In the genomic region with DNA sequence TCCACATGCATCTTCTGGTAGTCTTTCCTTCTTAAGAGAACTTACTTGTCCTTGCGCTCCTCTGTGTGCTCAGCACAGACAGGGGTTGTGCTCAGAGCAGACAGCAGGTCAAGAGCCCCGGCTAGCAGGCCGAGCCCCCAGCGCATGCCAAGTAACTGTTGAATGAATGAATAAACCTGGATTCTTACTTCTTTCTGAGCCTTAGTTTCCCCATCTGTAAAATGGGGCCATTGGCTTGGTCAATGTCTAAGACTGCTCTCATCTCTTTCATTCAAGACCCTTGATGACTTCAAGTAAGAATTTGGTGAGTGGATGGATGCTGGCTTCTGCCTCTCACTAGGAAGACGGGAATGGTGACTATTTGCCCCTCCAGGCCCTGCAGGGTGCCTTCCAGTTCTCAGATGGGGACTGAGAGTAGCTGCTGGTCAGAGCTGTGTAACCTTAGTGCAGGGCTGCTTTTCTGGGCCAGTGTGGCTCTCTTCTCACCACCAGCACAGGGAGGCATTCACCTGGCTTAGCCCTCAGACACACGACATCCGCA, we compare ENCODE assay signal across 14 cellular contexts.
DNase-seq lines count a peak whose midpoint lies in the region; ATAC-seq and TF ChIP-seq lines count a peak whose summit lies in the region.
"Had no signal": no experiment of that assay in that cellular context is flagged by ENCODE, and none has a peak within 500 bp of the region (broad histone marks: within the 10 kb centered on the region; RNA-seq: fewer than 3 reads in every experiment).

No MANE protein-coding gene starts in this region.

- peak overlapping the region; percentile 26 for H2AK5ac ChIP-seq in neuronal stem cell (ENCODE audit: low read depth, low read length)

- H2BK12ac ChIP-seq in neuronal stem cell (ENCODE audit: low read length), result no peak overlapping the region

- H3K9ac ChIP-seq in BLaER1, result peak overlapping the region; percentile 64
- no peak overlapping the region for H3K9ac ChIP-seq in neuronal stem cell (ENCODE audit: low read depth, low read length, poor library complexity)

- H3K79me1 ChIP-seq in neuronal stem cell (ENCODE audit: low read depth, low read length), result no peaks in the 10 kb centered on the region

- H2BK15ac ChIP-seq in neuronal stem cell (ENCODE audit: low read length), result no peak overlapping the region

- H3K27me3 Mint-ChIP-seq in dendritic cell treated with granulocyte-macrophage colony-stimulating factor and Interleukin-4, amounts not matched to agents 40 ng/mL and 50 ng/mL, for 4 days, result peaks cover 4% of the 10 kb centered on the region

- peak overlapping the region; percentile 58 for H3K18ac ChIP-seq in neuronal stem cell (ENCODE audit: low read length)

- no peak overlapping the region for H3K4ac ChIP-seq in neuronal stem cell (ENCODE audit: low read length)

- peak overlapping the region; percentile 81 for H3K27ac Mint-ChIP-seq in dendritic cell treated with granulocyte-macrophage colony-stimulating factor and Interleukin-4, amounts not matched to agents 40 ng/mL and 50 ng/mL, for 4 days

- intact Hi-C loops in dendritic cell treated with granulocyte-macrophage colony-stimulating factor and Interleukin-4, amounts not matched to agents 40 ng/mL and 50 ng/mL, for 4 days (cut with micrococcal nuclease), result loop anchor here (10.0 kb wide), 1 partner anchor 90 kb away; no protein-coding TSS in a partner anchor

- no peak overlapping the region for H2AFZ ChIP-seq in neuronal stem cell (ENCODE audit: low read length)
- H2AFZ ChIP-seq: PC-9 had no signal

- H3K4me1 Mint-ChIP-seq in dendritic cell treated with granulocyte-macrophage colony-stimulating factor and Interleukin-4, amounts not matched to agents 40 ng/mL and 50 ng/mL, for 4 days (ENCODE audit: low read depth), result peaks cover 36% of the 10 kb centered on the region

- no peak overlapping the region for H4K8ac ChIP-seq in neuronal stem cell (ENCODE audit: low read depth, low read length)

- H3K4me1 ChIP-seq in BLaER1, result peaks cover 36% of the 10 kb centered on the region
- H3K4me1 ChIP-seq in neuronal stem cell (ENCODE audit: control insufficient read depth in 2 of 2, insufficient read depth in 1 of 2, low read depth in 1 of 2, low read length in 2 of 2), result peaks cover 0 to 10% of the 10 kb centered on the region in 2 donors

- TF ChIP-seq CTCF in HL-60 (IDR thresholded peaks at IDR 0.05; ENCODE audit: insufficient read depth, low read length), result no peak

- no peaks in the 10 kb centered on the region for H3K9me3 ChIP-seq in BLaER1
- no peaks in the 10 kb centered on the region for H3K9me3 ChIP-seq in neuronal stem cell (replicated peaks in 1 of 2; ENCODE audit: control insufficient read depth in 2 of 2, insufficient read depth in 1 of 2, low read depth in 1 of 2, low read length in 2 of 2)

- H3K27ac ChIP-seq in BLaER1, result peak overlapping the region; percentile 80
- H3K27ac ChIP-seq in HL-60 (replicated peaks), result peak overlapping the region; percentile 41; the same call in 1 of the 2 replicates
- no peak overlapping the region for H3K27ac ChIP-seq in neuronal stem cell (replicated peaks; ENCODE audit: low read length)
- H3K27ac ChIP-seq: PC-9 had no signal

- H3K4me3 ChIP-seq in BLaER1 (peak overlapping the region; percentile 51), HL-60 (replicated peaks; ENCODE audit: insufficient read depth, low read length) (no peak overlapping the region), neuronal stem cell (ENCODE audit: low read length in 2 of 2) (peak overlapping the region in 1 of 2 donors; percentile 1)
- H3K4me3 ChIP-seq: PC-9 had no signal

- no peak overlapping the region for H3K23ac ChIP-seq in neuronal stem cell (ENCODE audit: low read depth, low read length, poor library complexity)

- H3K27me3 ChIP-seq in BLaER1 (no peaks in the 10 kb centered on the region), HL-60 (ENCODE audit: insufficient read depth, poor library complexity, severe bottlenecking) (no peaks in the 10 kb centered on the region), neuronal stem cell (ENCODE audit: control insufficient read depth in 3 of 3, insufficient read depth in 3 of 3, low read depth in 1 of 3, low read length in 3 of 3) (peaks cover 0 to 28% (median 0%) of the 10 kb centered on the region in 3 experiments)

- H4K20me1 ChIP-seq in BLaER1, result no peaks in the 10 kb centered on the region

- H3K4me3 Mint-ChIP-seq in dendritic cell treated with granulocyte-macrophage colony-stimulating factor and Interleukin-4, amounts not matched to agents 40 ng/mL and 50 ng/mL, for 4 days, result no peak overlapping the region

- no peaks in the 10 kb centered on the region for H3K36me3 Mint-ChIP-seq in dendritic cell treated with granulocyte-macrophage colony-stimulating factor and Interleukin-4, amounts not matched to agents 40 ng/mL and 50 ng/mL, for 4 days (ENCODE audit: low read depth)

- no peak for ATAC-seq in GM18870 (IDR thresholded peaks at IDR 0.05; ENCODE audit: unreplicated experiment)

- no peak overlapping the region for H2BK5ac ChIP-seq in neuronal stem cell (ENCODE audit: low read length)

- no peak overlapping the region for H4K91ac ChIP-seq in neuronal stem cell (ENCODE audit: low read depth, low read length, poor library complexity)

- WGBS in neuronal stem cell (ENCODE audit: extremely low coverage in 2 of 2, insufficient read length in 2 of 2, insufficient replicate concordance in 1 of 2), 2 donors, result no CpG with 5 or more reads among the region's 7 CpGs

- no peaks in the 10 kb centered on the region for H3K36me3 ChIP-seq in BLaER1
- no peaks in the 10 kb centered on the region for H3K36me3 ChIP-seq in neuronal stem cell (replicated peaks in 1 of 2; ENCODE audit: control insufficient read depth in 2 of 2, insufficient read depth in 2 of 2, low read length in 2 of 2)

- H3K9me3 Mint-ChIP-seq in dendritic cell treated with granulocyte-macrophage colony-stimulating factor and Interleukin-4, amounts not matched to agents 40 ng/mL and 50 ng/mL, for 4 days, result no peaks in the 10 kb centered on the region

- H2BK120ac ChIP-seq in neuronal stem cell (ENCODE audit: low read depth, low read length), result no peak overlapping the region

- no peak overlapping the region for H3K14ac ChIP-seq in neuronal stem cell (ENCODE audit: low read length)

- no peak for DNase-seq in HL-60 (ENCODE audit: low read depth in 1 of 2, low spot score in 1 of 2)
- DNase-seq in neuronal stem cell (ENCODE audit: low spot score), result no peak
- DNase-seq in occipital lobe (lab: John Stamatoyannopoulos, UW), result no peak
- DNase-seq in CD1c-positive myeloid dendritic cell (ENCODE audit: extremely low spot score), result no peak
- DNase-seq in stimulated activated CD8-positive, alpha-beta memory T cell treated with anti-CD3 and anti-CD28 coated beads, Interleukin-4, amount 100 ng/mL, for 48 hours, result no peak
- DNase-seq: HCEC 1CT, NCI-H1092 treated with DMSO at 0.1 percent for 48 hours, NCI-H2107, NCI-H226, NCI-H526 had no signal

- H3K4me2 ChIP-seq in BLaER1, result peak overlapping the region; percentile 89
- H3K4me2 ChIP-seq in neuronal stem cell (ENCODE audit: insufficient read depth, low read length, poor library complexity, severe bottlenecking), result no peak overlapping the region
- H3K4me2 ChIP-seq: PC-9 had no signal
